Comparison of ENCODE assay signal across 9 cellular contexts in the genomic region with DNA sequence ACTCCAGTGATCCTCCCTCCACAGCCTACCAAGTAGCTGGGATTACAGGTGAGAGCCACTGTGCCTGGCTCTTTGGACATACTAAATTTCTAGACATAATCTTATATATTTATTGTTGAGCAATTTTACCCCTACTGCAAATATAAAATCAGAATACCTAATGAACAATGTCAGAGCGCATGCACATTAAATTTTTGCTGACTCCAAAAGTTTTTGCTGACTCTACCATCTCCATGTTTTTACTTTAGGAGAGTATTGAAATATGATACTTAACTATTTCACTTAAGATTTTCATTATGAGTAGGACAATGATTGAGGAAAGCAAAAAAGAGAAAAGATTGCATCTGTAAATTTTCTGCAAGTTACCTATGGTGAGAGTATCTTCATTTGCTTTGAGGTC.
"Had no signal": no experiment of that assay in that cellular context is flagged by ENCODE, and none has a peak within 500 bp of the region (broad histone marks: within the 10 kb centered on the region; RNA-seq: fewer than 3 reads in every experiment).

No MANE protein-coding gene starts in this region.

- H3K4me3 ChIP-seq: GM23338 had no signal

- H3K27ac ChIP-seq: HL-60, KMS-11 had no signal

- ATAC-seq: GM23338 had no signal

- H3K4me2 ChIP-seq: GM23338, KMS-11 had no signal

- FAIRE-seq: H1, H54 had no signal

- H3K9ac ChIP-seq: KMS-11 had no signal

- H2AFZ ChIP-seq: GM23338 had no signal

- DNase-seq: H9, HCEC 1CT, IMR-90, KBM-7 had no signal
